8 cellular contexts compared by ENCODE assay signal in genomic region chr1:156116731-156117130, GRCh38. TPM values are rescaled to one million over a fixed set of nuclear protein-coding genes. Genes with fewer than 3 reads are reported as not detected.
DNase-seq lines count a peak whose midpoint lies in the region; ATAC-seq and TF ChIP-seq lines count a peak whose summit lies in the region.
"Not testable (repeated sequence)": the region's sequence is repeated elsewhere in the genome, so short reads cannot be mapped to it uniquely, and the experiment has no call there.

No MANE protein-coding gene starts in this region.

- DNase-seq in Peyer's patch; activated T-helper 1 cell treated with anti-CD3 and anti-CD28 coated beads, Interleukin-12 subunit alpha, Interleukin-12 subunit beta, Interleukin-2, Interleukin-4 antibody, amounts not matched to agents 30 ng/mL and 10 ng/mL and 1 ng/mL, durations not matched to agents 14 hours and 24 hours and 36 hours (ENCODE audit: low spot score); chondrocyte (ENCODE audit: low spot score); aorta: not testable (repeated sequence)

- H3K9ac ChIP-seq in muscle layer of colon (ENCODE audit: low read length): peak overlapping the region; percentile 100
- peak overlapping the region; percentile 100 for H3K9ac ChIP-seq in skeletal muscle satellite cell (ENCODE audit: low read depth, low read length)

- not testable (repeated sequence) for H3K36me3 ChIP-seq in Peyer's patch; gastroesophageal sphincter; aorta (ENCODE audit: control insufficient read depth in 1 of 2, insufficient read depth in 2 of 2, low read length in 1 of 2)
- peaks cover 21% of the 10 kb centered on the region for H3K36me3 ChIP-seq in muscle layer of colon (ENCODE audit: insufficient read depth, low read length)
- H3K36me3 ChIP-seq in skeletal muscle satellite cell (ENCODE audit: insufficient read depth, low read length): peaks cover 39% of the 10 kb centered on the region

- H3K27ac ChIP-seq in Peyer's patch: peak overlapping the region; percentile 46 to 97 (median 90)
- peak overlapping the region; percentile 94 to 100 (median 100) for H3K27ac ChIP-seq in gastroesophageal sphincter
- peak overlapping the region; percentile 100 for H3K27ac ChIP-seq in muscle layer of colon (ENCODE audit: low read depth, low read length)
- peak overlapping the region in 1 of 2 donors; percentile 14 for H3K27ac ChIP-seq in aorta (ENCODE audit: low read depth in 1 of 2, low read length in 2 of 2)

- peaks cover 36% of the 10 kb centered on the region for H3K4me1 Mint-ChIP-seq in activated T-helper 1 cell treated with anti-CD3 and anti-CD28 coated beads, Interleukin-12 subunit alpha, Interleukin-12 subunit beta, Interleukin-2, Interleukin-4 antibody, amounts not matched to agents 30 ng/mL and 10 ng/mL and 1 ng/mL, durations not matched to agents 14 hours and 24 hours and 36 hours (ENCODE audit: low read depth)
- peaks cover 74% of the 10 kb centered on the region for H3K4me1 Mint-ChIP-seq in chondrocyte (ENCODE audit: low read depth)

- peak overlapping the region; percentile 91 for H3K4me3 Mint-ChIP-seq in activated T-helper 1 cell treated with anti-CD3 and anti-CD28 coated beads, Interleukin-12 subunit alpha, Interleukin-12 subunit beta, Interleukin-2, Interleukin-4 antibody, amounts not matched to agents 30 ng/mL and 10 ng/mL and 1 ng/mL, durations not matched to agents 14 hours and 24 hours and 36 hours
- H3K4me3 Mint-ChIP-seq in chondrocyte (ENCODE audit: unreplicated experiment): peak overlapping the region; percentile 98

- not testable (repeated sequence) for H3K9me3 Mint-ChIP-seq in activated T-helper 1 cell treated with anti-CD3 and anti-CD28 coated beads, Interleukin-12 subunit alpha, Interleukin-12 subunit beta, Interleukin-2, Interleukin-4 antibody, amounts not matched to agents 30 ng/mL and 10 ng/mL and 1 ng/mL, durations not matched to agents 14 hours and 24 hours and 36 hours; chondrocyte (ENCODE audit: low read depth)

- not testable (repeated sequence) for ATAC-seq in gastroesophageal sphincter; aorta (ENCODE audit: low FRiP score)

- not testable (repeated sequence) for H3K27me3 ChIP-seq in Peyer's patch; gastroesophageal sphincter; muscle layer of colon (ENCODE audit: control insufficient read depth in 1 of 2, insufficient read depth in 2 of 2, low read length in 2 of 2); skeletal muscle satellite cell (ENCODE audit: control insufficient read depth, insufficient read depth, low read length); aorta (ENCODE audit: control insufficient read depth in 1 of 2, insufficient read depth in 2 of 2, low read length in 1 of 2)

- peaks cover 12 to 56% (median 15%) of the 10 kb centered on the region in 4 donors for H3K4me1 ChIP-seq in Peyer's patch
- peaks cover 7 to 81% (median 52%) of the 10 kb centered on the region in 3 donors for H3K4me1 ChIP-seq in gastroesophageal sphincter
- peaks cover 60% of the 10 kb centered on the region for H3K4me1 ChIP-seq in muscle layer of colon (ENCODE audit: insufficient read depth, low read length)
- H3K4me1 ChIP-seq in skeletal muscle satellite cell (ENCODE audit: control insufficient read depth, insufficient read depth, low read length): peaks cover 63% of the 10 kb centered on the region
- H3K4me1 ChIP-seq in aorta (ENCODE audit: control insufficient read depth in 1 of 2, insufficient read depth in 2 of 2, low read length in 2 of 2): not testable (repeated sequence)

- not testable (repeated sequence) for TF ChIP-seq EP300 in gastroesophageal sphincter (IDR thresholded peaks at IDR 0.05)

- H3K27ac Mint-ChIP-seq in activated T-helper 1 cell treated with anti-CD3 and anti-CD28 coated beads, Interleukin-12 subunit alpha, Interleukin-12 subunit beta, Interleukin-2, Interleukin-4 antibody, amounts not matched to agents 30 ng/mL and 10 ng/mL and 1 ng/mL, durations not matched to agents 14 hours and 24 hours and 36 hours: not testable (repeated sequence)
- peak overlapping the region; percentile 99 for H3K27ac Mint-ChIP-seq in chondrocyte (ENCODE audit: unreplicated experiment)

- WGBS in gastroesophageal sphincter (ENCODE audit: low coverage in 1 of 2), 2 donors: 20% methylated on average over 1 of the region's 5 CpGs; no CpG with 5 or more reads in 1 of the 2 donors
- WGBS in aorta, 2 donors: 8 to 10% methylated on average over 5 of the region's 5 CpGs

- not testable (repeated sequence) for H3K9me3 ChIP-seq in Peyer's patch; gastroesophageal sphincter; muscle layer of colon (ENCODE audit: low read length); skeletal muscle satellite cell (replicated peaks; ENCODE audit: low read length); aorta (ENCODE audit: control insufficient read depth, low read length)

- intact Hi-C loops in activated T-helper 1 cell treated with anti-CD3 and anti-CD28 coated beads, Interleukin-12 subunit alpha, Interleukin-12 subunit beta, Interleukin-2, Interleukin-4 antibody, amounts not matched to agents 30 ng/mL and 10 ng/mL and 1 ng/mL, durations not matched to agents 14 hours and 24 hours and 36 hours (cut with micrococcal nuclease); aorta (cut with DNase I): not testable (repeated sequence)

- TF ChIP-seq CTCF in Peyer's patch (IDR thresholded peaks at IDR 0.05); chondrocyte (IDR thresholded peaks at IDR 0.05); gastroesophageal sphincter (IDR thresholded peaks at IDR 0.05): not testable (repeated sequence)

- H3K4me3 ChIP-seq in GM08714 (ENCODE audit: low read length) (peak overlapping the region; percentile 82; the same call in 1 of the 2 replicates), Peyer's patch (peak overlapping the region; percentile 71 to 98 (median 72)), gastroesophageal sphincter (peak overlapping the region; percentile 90 to 93), muscle layer of colon (ENCODE audit: low read depth in 1 of 2, low read length in 2 of 2) (peak overlapping the region; percentile 100), skeletal muscle satellite cell (ENCODE audit: low read length) (peak overlapping the region; percentile 99), aorta (ENCODE audit: low read length in 2 of 2) (peak overlapping the region; percentile 60 to 99)

- TF ChIP-seq POLR2A in Peyer's patch (IDR thresholded peaks at IDR 0.05); gastroesophageal sphincter (IDR thresholded peaks at IDR 0.05): not testable (repeated sequence)

- peaks cover 49% of the 10 kb centered on the region for H3K27me3 Mint-ChIP-seq in activated T-helper 1 cell treated with anti-CD3 and anti-CD28 coated beads, Interleukin-12 subunit alpha, Interleukin-12 subunit beta, Interleukin-2, Interleukin-4 antibody, amounts not matched to agents 30 ng/mL and 10 ng/mL and 1 ng/mL, durations not matched to agents 14 hours and 24 hours and 36 hours (ENCODE audit: insufficient read depth)
- not testable (repeated sequence) for H3K27me3 Mint-ChIP-seq in chondrocyte (ENCODE audit: low read depth)

- H3K4me2 ChIP-seq in skeletal muscle satellite cell (ENCODE audit: low read length): peak overlapping the region; percentile 94

- not testable (repeated sequence) for H3K36me3 Mint-ChIP-seq in activated T-helper 1 cell treated with anti-CD3 and anti-CD28 coated beads, Interleukin-12 subunit alpha, Interleukin-12 subunit beta, Interleukin-2, Interleukin-4 antibody, amounts not matched to agents 30 ng/mL and 10 ng/mL and 1 ng/mL, durations not matched to agents 14 hours and 24 hours and 36 hours (ENCODE audit: low read depth)
- H3K36me3 Mint-ChIP-seq in chondrocyte (ENCODE audit: low read depth): peaks cover 17% of the 10 kb centered on the region

RNA-seq across cellular contexts. Expression of gene LMNA, which starts 2.2 kb away (rescaled TPM):
- total RNA-seq in Peyer's patch: 100 to 1,000 TPM; 201 to 295 (median 211) TPM
- 80.1 and 84.1 TPM in 2 replicates for total RNA-seq in activated T-helper 1 cell treated with anti-CD3 and anti-CD28 coated beads, Interleukin-12 subunit alpha, Interleukin-12 subunit beta, Interleukin-2, Interleukin-4 antibody, amounts not matched to agents 30 ng/mL and 10 ng/mL and 1 ng/mL, durations not matched to agents 14 hours and 24 hours and 36 hours
- total RNA-seq in chondrocyte: 641 to 675 TPM (median 641 TPM) in 3 replicates
- 100 to 1,000 TPM; 327 to 617 (median 519) TPM for total RNA-seq in gastroesophageal sphincter
- 967 and 1,030 TPM in 2 replicates for total RNA-seq in skeletal muscle satellite cell (2012; rRNA removed)
- 1,000 to 10,000 TPM in 1 of 2 donors, 100 to 1,000 TPM in 1; 497 to 1,067 TPM for total RNA-seq in aorta
- 100 to 1,000 TPM in 1 of 2 donors, 10 to 100 TPM in 1; 94.3 to 378 TPM for polyA plus RNA-seq in aorta

RNA-seq across cellular contexts. Expression of gene MEX3A, which starts 34.5 kb away (rescaled TPM):
- 1 to 10 TPM in 1 of 4 donors, under 1 TPM in 1, not detected in 2; 0.80 to 2.1 TPM for total RNA-seq in Peyer's patch
- 0.27 and 0.41 TPM in 2 replicates for total RNA-seq in activated T-helper 1 cell treated with anti-CD3 and anti-CD28 coated beads, Interleukin-12 subunit alpha, Interleukin-12 subunit beta, Interleukin-2, Interleukin-4 antibody, amounts not matched to agents 30 ng/mL and 10 ng/mL and 1 ng/mL, durations not matched to agents 14 hours and 24 hours and 36 hours
- 11.7 to 12.7 TPM (median 12.0 TPM) in 3 replicates for total RNA-seq in chondrocyte
- under 1 TPM; under 0.01 to 0.78 (median 0.52) TPM for total RNA-seq in gastroesophageal sphincter
- 0.51 and 3.5 TPM in 2 replicates for total RNA-seq in skeletal muscle satellite cell (2012; rRNA removed)
- 1 to 10 TPM; 1.2 to 1.6 TPM for total RNA-seq in aorta
- under 1 TPM; 0.03 to 0.13 TPM for polyA plus RNA-seq in aorta

RNA-seq across cellular contexts. Expression of gene SEMA4A, which starts 36.7 kb away (rescaled TPM):
- total RNA-seq in Peyer's patch (10 to 100 TPM in 1 of 4 donors, 1 to 10 TPM in 3; 1.5 to 19.0 (median 3.2) TPM), chondrocyte (1.6 to 2.5 TPM (median 2.0 TPM) in 3 replicates), gastroesophageal sphincter (1 to 10 TPM; 1.7 to 7.5 (median 3.4) TPM), aorta (10 to 100 TPM in 1 of 2 donors, 1 to 10 TPM in 1; 8.9 to 20.0 TPM)
- total RNA-seq in activated T-helper 1 cell treated with anti-CD3 and anti-CD28 coated beads, Interleukin-12 subunit alpha, Interleukin-12 subunit beta, Interleukin-2, Interleukin-4 antibody, amounts not matched to agents 30 ng/mL and 10 ng/mL and 1 ng/mL, durations not matched to agents 14 hours and 24 hours and 36 hours: 8.8 and 9.0 TPM in 2 replicates
- total RNA-seq in skeletal muscle satellite cell (2012; rRNA removed): 0.25 TPM in 1 of 2 replicates, not detected in the other
- polyA plus RNA-seq in aorta: 1 to 10 TPM; 3.0 to 4.7 TPM

RNA-seq across cellular contexts. Expression of gene RAB25, which starts 55.8 kb away (rescaled TPM):
- 100 to 1,000 TPM in 3 of 4 donors, 10 to 100 TPM in 1; 96.6 to 188 (median 146) TPM for total RNA-seq in Peyer's patch
- total RNA-seq in activated T-helper 1 cell treated with anti-CD3 and anti-CD28 coated beads, Interleukin-12 subunit alpha, Interleukin-12 subunit beta, Interleukin-2, Interleukin-4 antibody, amounts not matched to agents 30 ng/mL and 10 ng/mL and 1 ng/mL, durations not matched to agents 14 hours and 24 hours and 36 hours: 0.18 TPM in 1 of 2 replicates, not detected in the other
- total RNA-seq in chondrocyte: not detected in 3 replicates
- 10 to 100 TPM in 1 of 4 donors, not detected in 3; 22.1 TPM for total RNA-seq in gastroesophageal sphincter
- total RNA-seq in skeletal muscle satellite cell (2012; rRNA removed): not detected in 2 replicates
- not detected for total RNA-seq in aorta
- 10 to 100 TPM in 1 of 2 donors, 1 to 10 TPM in 1; 1.5 to 32.4 TPM for polyA plus RNA-seq in aorta
